Comparison of ENCODE assay signal across 8 cellular contexts in the genomic region with DNA sequence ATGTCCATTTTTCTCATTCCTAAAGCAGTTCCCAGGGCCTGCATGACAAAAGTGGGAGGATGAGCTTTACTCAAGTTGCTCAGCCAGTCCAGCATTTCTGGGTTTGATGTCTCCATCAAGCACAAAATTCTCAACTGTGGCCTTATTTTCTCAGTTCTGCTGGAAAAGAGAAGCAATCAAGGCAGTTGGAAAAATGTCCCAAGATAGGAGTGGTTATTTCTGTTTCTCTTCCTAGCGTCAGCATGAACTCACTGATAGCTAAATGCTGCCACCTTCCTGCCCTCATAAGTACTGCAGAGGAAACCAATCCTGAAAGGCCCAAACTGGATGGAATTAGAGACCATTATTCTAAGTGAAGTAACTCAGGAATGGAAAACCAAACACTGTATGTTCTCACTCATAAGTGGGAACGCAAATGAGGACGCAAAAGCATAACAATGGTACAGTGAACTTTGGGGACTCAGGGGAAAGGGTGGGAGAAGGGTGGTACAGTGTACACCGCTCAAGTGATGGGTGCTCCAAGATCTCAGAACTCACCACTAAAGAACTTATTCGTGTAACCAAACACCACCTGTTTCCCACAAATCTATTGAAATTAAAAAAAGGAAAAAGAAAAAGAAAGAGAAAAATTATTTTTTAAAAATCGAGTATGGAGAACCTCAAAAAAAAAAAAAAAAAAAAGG. TPM values are rescaled to one million over a fixed set of nuclear protein-coding genes. Genes with fewer than 3 reads are reported as not detected.
DNase-seq lines count a peak whose midpoint lies in the region; ATAC-seq and TF ChIP-seq lines count a peak whose summit lies in the region.

No MANE protein-coding gene starts in this region.

- 34% methylated on average over 6 of the region's 6 CpGs for WGBS in liver

- TF ChIP-seq CTCF in BJ (IDR thresholded peaks at IDR 0.05; ENCODE audit: insufficient read depth, low read depth, low read length) (peak; percentile 90), colonic mucosa (IDR thresholded peaks at IDR 0.05) (peak; percentile 83), liver (IDR thresholded peaks at IDR 0.05; ENCODE audit: low read depth, low read length, missing input control) (peak; percentile 94)

- no peaks in the 10 kb centered on the region for H3K27me3 ChIP-seq in BJ (ENCODE audit: control insufficient read depth, insufficient read depth, low read length)
- H3K27me3 ChIP-seq in colonic mucosa: no peaks in the 10 kb centered on the region
- no peaks in the 10 kb centered on the region for H3K27me3 ChIP-seq in liver (ENCODE audit: control insufficient read depth in 4 of 4, insufficient read depth in 4 of 4, low read length in 3 of 4)

- H3K4me3 ChIP-seq in BJ (ENCODE audit: low read depth, low read length) (no peak overlapping the region), colonic mucosa (no peak overlapping the region), liver (ENCODE audit: low read depth in 1 of 3, low read length in 3 of 3) (no peak overlapping the region)

- intact Hi-C loops in colonic mucosa (cut with DNase I): loop anchor here (5.0 kb wide), 3 partner anchors 57 to 288 kb away; no protein-coding TSS in a partner anchor

- H3K4me1 ChIP-seq in colonic mucosa (peaks cover 10% of the 10 kb centered on the region), liver (ENCODE audit: control insufficient read depth in 4 of 4, insufficient read depth in 4 of 4, low read length in 3 of 4) (peaks cover 4 to 66% (median 38%) of the 10 kb centered on the region in 4 donors)

- DNase-seq in BJ (ENCODE audit: low read depth): no peak
- peak; percentile 69 for DNase-seq in H4 (ENCODE audit: low spot score)
- peak; percentile 57 for DNase-seq in NCI-H345 (lab: John Stamatoyannopoulos, UW)
- peak; percentile 70 for DNase-seq in activated CD4-positive, alpha-beta T cell treated with anti-CD3 and anti-CD28 coated beads for 48 hours
- peak; percentile 91 for DNase-seq in colonic mucosa
- peak; percentile 29 to 39 (median 35) for DNase-seq in stimulated activated CD4-positive, alpha-beta T cell treated with anti-CD3 and anti-CD28 coated beads, TNF-alpha, amount 100 ng/mL, for 48 hours (ENCODE audit: low read depth in 3 of 3)

- H3K36me3 ChIP-seq in BJ (ENCODE audit: control insufficient read depth, insufficient read depth, low read length): no peaks in the 10 kb centered on the region
- H3K36me3 ChIP-seq in colonic mucosa: no peaks in the 10 kb centered on the region
- no peaks in the 10 kb centered on the region for H3K36me3 ChIP-seq in liver (ENCODE audit: control insufficient read depth in 4 of 4, insufficient read depth in 3 of 4, low read depth in 1 of 4, low read length in 3 of 4)

- TF ChIP-seq RAD21 in liver (IDR thresholded peaks at IDR 0.05): peak; percentile 99

- CTCF ChIA-PET in BJ (lab: Yijun Ruan, JAX): interaction anchor here (0.8 to 6.6 kb wide), 20 partner anchors 10 to 332 kb away, joined by 3 to 54 read pairs (median 4); no protein-coding TSS in a partner anchor

- no peak for ATAC-seq in HG03439 (IDR thresholded peaks at IDR 0.05; ENCODE audit: unreplicated experiment)

- H3K27ac ChIP-seq in colonic mucosa (peak overlapping the region; percentile 39), liver (ENCODE audit: low read depth in 1 of 2, low read length in 2 of 2) (peak overlapping the region; percentile 93 to 96)

- POLR2A ChIA-PET in BJ (lab: Charles Lee): interaction anchor here (1.0 kb wide), 1 partner anchor 304 kb away, joined by 3 read pairs; no protein-coding TSS in a partner anchor

- H3K9me3 ChIP-seq in colonic mucosa (no peaks in the 10 kb centered on the region), liver (ENCODE audit: control insufficient read depth in 4 of 4, low read length in 3 of 4) (no peaks in the 10 kb centered on the region)

- H3K9ac ChIP-seq in colonic mucosa (ENCODE audit: low read depth in 2 of 2, low read length in 2 of 2) (peak overlapping the region in 1 of 2 donors; percentile 4), liver (ENCODE audit: low read depth in 1 of 2, low read length in 2 of 2) (peak overlapping the region; percentile 57 to 85)

TF ChIP-seq in liver, 16 proteins besides CTCF, POLR2A, EP300 and RAD21:
- TF ChIP-seq YY1 (IDR thresholded peaks at IDR 0.05) (peak; percentile 41), FOXA2 (IDR thresholded peaks at IDR 0.05) (peak; percentile 21), TAF1 (conservative IDR thresholded peaks at IDR 0.05) (no peak), RXRA (IDR thresholded peaks at IDR 0.05) (peak; percentile 29 to 46), NR2F2 (IDR thresholded peaks at IDR 0.05) (no peak), GABPA (IDR thresholded peaks at IDR 0.05 in 1 of 2, conservative IDR thresholded peaks at IDR 0.05 in 1 of 2) (no peak), SP1 (IDR thresholded peaks at IDR 0.05) (peak; percentile 36), EGR1 (IDR thresholded peaks at IDR 0.05; ENCODE audit: low read depth in 2 of 2) (no peak), HNF4G (IDR thresholded peaks at IDR 0.05) (no peak), HNF4A (conservative IDR thresholded peaks at IDR 0.05) (no peak)
- TF ChIP-seq, protein P1, sequence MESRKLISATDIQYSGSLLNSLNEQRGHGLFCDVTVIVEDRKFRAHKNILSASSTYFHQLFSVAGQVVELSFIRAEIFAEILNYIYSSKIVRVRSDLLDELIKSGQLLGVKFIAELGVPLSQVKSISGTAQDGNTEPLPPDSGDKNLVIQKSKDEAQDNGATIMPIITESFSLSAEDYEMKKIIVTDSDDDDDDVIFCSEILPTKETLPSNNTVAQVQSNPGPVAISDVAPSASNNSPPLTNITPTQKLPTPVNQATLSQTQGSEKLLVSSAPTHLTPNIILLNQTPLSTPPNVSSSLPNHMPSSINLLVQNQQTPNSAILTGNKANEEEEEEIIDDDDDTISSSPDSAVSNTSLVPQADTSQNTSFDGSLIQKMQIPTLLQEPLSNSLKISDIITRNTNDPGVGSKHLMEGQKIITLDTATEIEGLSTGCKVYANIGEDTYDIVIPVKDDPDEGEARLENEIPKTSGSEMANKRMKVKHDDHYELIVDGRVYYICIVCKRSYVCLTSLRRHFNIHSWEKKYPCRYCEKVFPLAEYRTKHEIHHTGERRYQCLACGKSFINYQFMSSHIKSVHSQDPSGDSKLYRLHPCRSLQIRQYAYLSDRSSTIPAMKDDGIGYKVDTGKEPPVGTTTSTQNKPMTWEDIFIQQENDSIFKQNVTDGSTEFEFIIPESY (IDR thresholded peaks at IDR 0.05): no peak
- TF ChIP-seq, protein P2, sequence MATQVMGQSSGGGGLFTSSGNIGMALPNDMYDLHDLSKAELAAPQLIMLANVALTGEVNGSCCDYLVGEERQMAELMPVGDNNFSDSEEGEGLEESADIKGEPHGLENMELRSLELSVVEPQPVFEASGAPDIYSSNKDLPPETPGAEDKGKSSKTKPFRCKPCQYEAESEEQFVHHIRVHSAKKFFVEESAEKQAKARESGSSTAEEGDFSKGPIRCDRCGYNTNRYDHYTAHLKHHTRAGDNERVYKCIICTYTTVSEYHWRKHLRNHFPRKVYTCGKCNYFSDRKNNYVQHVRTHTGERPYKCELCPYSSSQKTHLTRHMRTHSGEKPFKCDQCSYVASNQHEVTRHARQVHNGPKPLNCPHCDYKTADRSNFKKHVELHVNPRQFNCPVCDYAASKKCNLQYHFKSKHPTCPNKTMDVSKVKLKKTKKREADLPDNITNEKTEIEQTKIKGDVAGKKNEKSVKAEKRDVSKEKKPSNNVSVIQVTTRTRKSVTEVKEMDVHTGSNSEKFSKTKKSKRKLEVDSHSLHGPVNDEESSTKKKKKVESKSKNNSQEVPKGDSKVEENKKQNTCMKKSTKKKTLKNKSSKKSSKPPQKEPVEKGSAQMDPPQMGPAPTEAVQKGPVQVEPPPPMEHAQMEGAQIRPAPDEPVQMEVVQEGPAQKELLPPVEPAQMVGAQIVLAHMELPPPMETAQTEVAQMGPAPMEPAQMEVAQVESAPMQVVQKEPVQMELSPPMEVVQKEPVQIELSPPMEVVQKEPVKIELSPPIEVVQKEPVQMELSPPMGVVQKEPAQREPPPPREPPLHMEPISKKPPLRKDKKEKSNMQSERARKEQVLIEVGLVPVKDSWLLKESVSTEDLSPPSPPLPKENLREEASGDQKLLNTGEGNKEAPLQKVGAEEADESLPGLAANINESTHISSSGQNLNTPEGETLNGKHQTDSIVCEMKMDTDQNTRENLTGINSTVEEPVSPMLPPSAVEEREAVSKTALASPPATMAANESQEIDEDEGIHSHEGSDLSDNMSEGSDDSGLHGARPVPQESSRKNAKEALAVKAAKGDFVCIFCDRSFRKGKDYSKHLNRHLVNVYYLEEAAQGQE (IDR thresholded peaks at IDR 0.05): no peak
- TF ChIP-seq, protein P3, sequence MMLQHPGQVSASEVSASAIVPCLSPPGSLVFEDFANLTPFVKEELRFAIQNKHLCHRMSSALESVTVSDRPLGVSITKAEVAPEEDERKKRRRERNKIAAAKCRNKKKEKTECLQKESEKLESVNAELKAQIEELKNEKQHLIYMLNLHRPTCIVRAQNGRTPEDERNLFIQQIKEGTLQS (IDR thresholded peaks at IDR 0.05): no peak
- TF ChIP-seq, protein P4, sequence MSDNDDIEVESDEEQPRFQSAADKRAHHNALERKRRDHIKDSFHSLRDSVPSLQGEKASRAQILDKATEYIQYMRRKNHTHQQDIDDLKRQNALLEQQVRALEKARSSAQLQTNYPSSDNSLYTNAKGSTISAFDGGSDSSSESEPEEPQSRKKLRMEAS (IDR thresholded peaks at IDR 0.05): no peak

RNA-seq across cellular contexts. Expression of a gene that starts 29.6 kb away (rescaled TPM):
- polyA plus RNA-seq in BJ (2011; rRNA removed): not detected in 2 replicates
- not detected in 2 replicates for polyA minus RNA-seq in BJ (2011; rRNA and poly(A)+ RNA removed)
- not detected in 2 replicates for total RNA-seq in H4 (2014; rRNA removed; shearing (Covaris generic))
- total RNA-seq in colonic mucosa: not detected
- under 1 TPM in 1 of 2 donors, not detected in 1; under 0.01 TPM for total RNA-seq in liver
- not detected for polyA plus RNA-seq in liver

RNA-seq across cellular contexts. Expression of a gene that starts 53.0 kb away (rescaled TPM):
- polyA plus RNA-seq in BJ (2011; rRNA removed) (0.13 and 0.28 TPM in 2 replicates), liver (100 to 1,000 TPM in 1 of 2 donors, 10 to 100 TPM in 1; 88.3 to 374 TPM)
- 0.15 TPM in 1 of 2 replicates, not detected in the other for polyA minus RNA-seq in BJ (2011; rRNA and poly(A)+ RNA removed)
- total RNA-seq in H4 (2014; rRNA removed; shearing (Covaris generic)): 0.06 and 1.6 TPM in 2 replicates
- total RNA-seq in colonic mucosa (100 to 1,000 TPM; 140 to 240 TPM), liver (10 to 100 TPM in 1 of 2 donors, under 1 TPM in 1; 0.84 to 74.3 TPM)
